In the genomic region with DNA sequence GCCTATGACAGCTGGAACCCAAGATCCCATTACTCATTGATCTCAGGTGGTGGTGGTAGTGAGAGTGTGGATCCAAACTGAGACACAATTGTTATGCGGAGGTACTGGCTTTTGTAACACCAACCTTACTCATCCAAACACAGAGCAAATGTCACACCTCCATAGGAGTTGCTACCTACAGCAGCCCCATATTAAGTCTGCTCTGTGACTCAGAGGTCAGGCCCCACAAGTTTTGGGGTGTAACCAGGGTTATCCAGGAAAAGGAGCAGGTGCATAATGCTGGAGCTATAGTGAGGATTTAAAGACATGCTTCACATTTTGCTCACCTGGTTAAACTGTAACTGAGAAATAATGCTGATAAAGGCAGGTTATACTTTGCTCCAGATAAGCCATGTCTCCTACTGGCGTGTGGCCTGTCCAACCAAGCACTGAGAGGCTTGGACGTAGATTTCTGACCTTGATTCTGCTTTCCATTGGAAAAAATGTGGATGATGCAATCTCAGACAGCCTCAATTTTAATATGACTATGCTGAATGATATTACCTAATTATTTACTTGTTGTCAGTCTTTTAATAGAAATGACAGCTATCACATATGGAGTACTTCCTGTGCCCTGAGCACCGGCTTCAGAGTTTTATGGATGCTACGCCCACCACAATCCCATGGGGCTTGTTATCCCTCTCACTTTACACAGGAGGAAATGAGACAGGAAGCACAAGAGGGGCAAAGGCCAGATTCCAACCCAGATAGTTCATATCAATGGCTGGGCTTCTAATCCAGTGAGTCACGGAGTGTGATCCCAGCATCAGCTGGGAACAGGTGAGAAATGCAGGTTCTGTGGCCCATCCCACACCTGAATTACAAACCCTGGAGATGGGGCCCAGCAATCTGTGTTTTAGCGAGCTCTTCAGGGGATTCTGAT, we compare ENCODE assay signal across 15 cellular contexts.
A peak's percentile ranks its signal among the peaks of the same experiment; 100 is the strongest.
DNase-seq lines count a peak whose midpoint lies in the region; ATAC-seq lines count a peak whose summit lies in the region.
"Had no signal": no experiment of that assay in that cellular context is flagged by ENCODE, and none has a peak within 500 bp of the region (broad histone marks: within the 10 kb centered on the region; RNA-seq: fewer than 3 reads in every experiment).

No MANE protein-coding gene starts in this region.

- peak overlapping the region; percentile 50 for H3K27ac ChIP-seq in epithelial cell of prostate
- H3K27ac ChIP-seq: neural progenitor cell, suprapubic skin had no signal

- ATAC-seq in GM18511 (IDR thresholded peaks at IDR 0.05; ENCODE audit: unreplicated experiment) (no peak), HG02884 (IDR thresholded peaks at IDR 0.05; ENCODE audit: unreplicated experiment) (no peak)
- ATAC-seq: Panc1 had no signal

- DNase-seq in Daoy (ENCODE audit: low read depth) (peak; percentile 84), NCI-H1436 (lab: John Stamatoyannopoulos, UW) (peak; percentile 30), epithelial cell of prostate (ENCODE audit: low read depth, low spot score) (peak; percentile 40), mucosa of gallbladder (ENCODE audit: low spot score) (peak; percentile 74), AG20443 (ENCODE audit: low spot score) (no peak), CD1c-positive myeloid dendritic cell (ENCODE audit: extremely low spot score) (no peak)
- DNase-seq: activated gamma-delta T cell treated with Interleukin-2 at 50 U/mL for 16 hours; cortex of kidney; hypothalamus; stimulated activated CD4-positive, alpha-beta T cell treated with anti-CD3 and anti-CD28 coated beads, Interleukin-4, amount 100 ng/mL, for 1 hour had no signal

Comparison
In these comparisons a context has a peak if more than half of its experiments do, and no peak if none do; other contexts are left out.
1. DNase-seq: peak in Daoy (single experiment), NCI-H1436 (single experiment), epithelial cell of prostate (single experiment) and mucosa of gallbladder (single experiment); none in AG20443 (single experiment) and CD1c-positive myeloid dendritic cell (single experiment).